ENCODE assay signal across 2 cellular contexts in genomic region chr14:36279306-36280244, GRCh38.
A peak's percentile ranks its signal among the peaks of the same experiment; 100 is the strongest.
TF ChIP-seq lines count a peak whose summit lies in the region.

No MANE protein-coding gene starts in this region.

TF ChIP-seq in H1, 55 proteins besides CTCF, POLR2A, EP300 and RAD21:
- TF ChIP-seq MAFK (IDR thresholded peaks at IDR 0.05; ENCODE audit: low read depth, low read length) (peak; percentile 15; the same call in 1 of the 2 replicates), SAP30 (IDR thresholded peaks at IDR 0.05; ENCODE audit: insufficient read depth, insufficient replicate concordance, low read length) (no peak), BCL11A (IDR thresholded peaks at IDR 0.05; ENCODE audit: low read depth in 2 of 2, low read length in 2 of 2) (no peak), BACH1 (IDR thresholded peaks at IDR 0.05; ENCODE audit: low read length) (0 out of 2 replicates have a peak, but pooled peaks have one; percentile 10), CHD7 (IDR thresholded peaks at IDR 0.05; ENCODE audit: insufficient replicate concordance, low read length) (peak; percentile 75), POU5F1 (IDR thresholded peaks at IDR 0.05; ENCODE audit: low read depth, low read length) (0 out of 2 replicates have a peak, but pooled peaks have one; percentile 15)

TF ChIP-seq in neural cell, 6 proteins besides CTCF, POLR2A, EP300 and RAD21:
- TF ChIP-seq REST (IDR thresholded peaks at IDR 0.05; ENCODE audit: borderline replicate concordance) = no peak
- TF ChIP-seq EZH2 (IDR thresholded peaks at IDR 0.05; ENCODE audit: borderline replicate concordance, insufficient read depth, low read length, poor library complexity, severe bottlenecking) = no peak
- peak; percentile 69 for TF ChIP-seq POLR2AphosphoS5 (IDR thresholded peaks at IDR 0.05)
